Comparison of ENCODE assay signal across 21 cellular contexts in genomic region chr7:92072708-92073107, GRCh38.
DNase-seq lines count a peak whose midpoint lies in the region; ATAC-seq, FAIRE-seq and TF ChIP-seq lines count a peak whose summit lies in the region.
"Had no signal": no experiment of that assay in that cellular context is flagged by ENCODE, and none has a peak within 500 bp of the region (broad histone marks: within the 10 kb centered on the region; RNA-seq: fewer than 3 reads in every experiment).

No MANE protein-coding gene starts in this region.

- H3K4me3 Mint-ChIP-seq in T-helper 17 cell: no peak overlapping the region
- H3K4me3 Mint-ChIP-seq: B cell; CD4-positive, alpha-beta T cell; CD8-positive, alpha-beta T cell had no signal

- H3K4me2 ChIP-seq in HepG2 (ENCODE audit: low read depth, low read length): no peak overlapping the region
- H3K4me2 ChIP-seq: BLaER1 treated with 17β-estradiol and CSF1 and Interleukin-3, amounts not matched to agents 10 nM and 100 nM had no signal

- H4K20me1 ChIP-seq in HepG2 (ENCODE audit: insufficient read depth, low read length): no peaks in the 10 kb centered on the region
- H4K20me1 ChIP-seq: BLaER1 treated with 17β-estradiol and CSF1 and Interleukin-3, amounts not matched to agents 10 nM and 100 nM had no signal

- H3K4me1 ChIP-seq in HepG2 (ENCODE audit: insufficient read depth, low read length) (no peaks in the 10 kb centered on the region), right lobe of liver (no peaks in the 10 kb centered on the region)
- H3K4me1 ChIP-seq: BLaER1 treated with 17β-estradiol and CSF1 and Interleukin-3, amounts not matched to agents 10 nM and 100 nM had no signal

- no peak for DNase-seq in HepG2 (ENCODE audit: low spot score)
- DNase-seq in right lobe of liver: no peak
- DNase-seq in T-helper 17 cell: no peak
- DNase-seq in AG20443 (ENCODE audit: low spot score): no peak
- DNase-seq in activated gamma-delta T cell (lab: John Stamatoyannopoulos, UW): no peak
- DNase-seq: 8988T; ACHN; AML-193; Caco-2; Calu3; CD4-positive, alpha-beta T cell; CD8-positive, alpha-beta T cell; DMS79 treated with DMSO at 0.1 percent for 48 hours; GF-D8 had no signal

- peak overlapping the region; percentile 16 for H3K27ac Mint-ChIP-seq in T-helper 17 cell
- H3K27ac Mint-ChIP-seq: B cell; CD4-positive, alpha-beta T cell; CD8-positive, alpha-beta T cell had no signal

- POLR2A ChIA-PET in HepG2 (lab: Yijun Ruan, JAX): no interaction called here

- H3K9me3 ChIP-seq in HepG2 (ENCODE audit: low read length) (no peaks in the 10 kb centered on the region), right lobe of liver (no peaks in the 10 kb centered on the region), T-helper 17 cell (ENCODE audit: control insufficient read depth, low read length, poor library complexity, severe bottlenecking) (no peaks in the 10 kb centered on the region)
- H3K9me3 ChIP-seq: BLaER1 treated with 17β-estradiol and CSF1 and Interleukin-3, amounts not matched to agents 10 nM and 100 nM; Caco-2 had no signal

- no peak overlapping the region for H2AFZ ChIP-seq in HepG2 (ENCODE audit: low read length)

- H3K4me3 ChIP-seq in HepG2 (replicated peaks in 1 of 3; ENCODE audit: insufficient read depth in 1 of 3, low read depth in 2 of 3, low read length in 3 of 3) (no peak overlapping the region), right lobe of liver (no peak overlapping the region)
- H3K4me3 ChIP-seq: BLaER1 treated with 17β-estradiol and CSF1 and Interleukin-3, amounts not matched to agents 10 nM and 100 nM had no signal

- H3K9ac ChIP-seq in HepG2 (ENCODE audit: insufficient read depth, low read depth, low read length): no peak overlapping the region
- H3K9ac ChIP-seq: BLaER1 treated with 17β-estradiol and CSF1 and Interleukin-3, amounts not matched to agents 10 nM and 100 nM had no signal

- no peaks in the 10 kb centered on the region for H3K79me2 ChIP-seq in HepG2 (ENCODE audit: insufficient read depth, low read length)

- TF ChIP-seq POLR2A in HepG2 (IDR thresholded peaks at IDR 0.05; ENCODE audit: insufficient read depth in 1 of 2, low read depth in 2 of 2, low read length in 2 of 2) (no peak), right lobe of liver (IDR thresholded peaks at IDR 0.05) (no peak)

- BruUV-seq in HepG2 (replicated peaks; lab: Mats Ljungman, UMichigan): no TSS peak

- no peak for TF ChIP-seq RAD21 in HepG2 (CRISPR knock-in tag; IDR thresholded peaks at IDR 0.05)

- no peak for FAIRE-seq in HepG2 (lab: Jason Lieb, UNC)
- FAIRE-seq: D721Med, G401.6, GM12891, GM19239 had no signal

- peaks cover 8% of the 10 kb centered on the region for H3K36me3 Mint-ChIP-seq in T-helper 17 cell (ENCODE audit: low read depth)

- CTCF ChIA-PET in HepG2 (lab: Yijun Ruan, JAX; ENCODE audit: low intra/inter-chr PET ratio, low total read pairs): no interaction called here

- in situ Hi-C loops in HepG2 (cut with HindIII; ENCODE audit: extremely low pct_ligation_motif_present, low pct_unique_long_range_greater_than_20kb): no loop called here

- intact Hi-C loops in HepG2 (cut with micrococcal nuclease; ENCODE audit: unreplicated experiment): no loop called here
- intact Hi-C loops in right lobe of liver (cut with DNase I): no loop called here

- no peak for TF ChIP-seq CTCF in HepG2 (CRISPR knock-in tag; IDR thresholded peaks at IDR 0.05)
- no peak for TF ChIP-seq CTCF in right lobe of liver (IDR thresholded peaks at IDR 0.05)

- no peaks in the 10 kb centered on the region for H3K27me3 Mint-ChIP-seq in T-helper 17 cell
- H3K27me3 Mint-ChIP-seq: B cell; CD4-positive, alpha-beta T cell had no signal

- H3K36me3 ChIP-seq in HepG2 (replicated peaks in 1 of 2; ENCODE audit: control insufficient read depth in 1 of 2, insufficient read depth in 2 of 2, low read length in 2 of 2) (peaks cover 1 to 14% of the 10 kb centered on the region in 2 experiments; a peak in 3 of 5 replicates), right lobe of liver (peaks cover 0 to 24% (median 7%) of the 10 kb centered on the region in 4 donors)

- TF ChIP-seq EP300 in HepG2 (IDR thresholded peaks at IDR 0.05; ENCODE audit: low read depth in 2 of 2, low read length in 2 of 2) (no peak), HepG2 (CRISPR knock-in tag; IDR thresholded peaks at IDR 0.05; ENCODE audit: borderline replicate concordance) (no peak)

- H3K27ac ChIP-seq in HepG2 (ENCODE audit: extremely low read length, insufficient read depth, low read length): no peak overlapping the region
- no peak overlapping the region for H3K27ac ChIP-seq in right lobe of liver
- H3K27ac ChIP-seq: BLaER1 treated with 17β-estradiol and CSF1 and Interleukin-3, amounts not matched to agents 10 nM and 100 nM; C4-2B had no signal

- WGBS in HepG2 (ENCODE audit: low lambda C conversion rate): 97% methylated on average over 3 of the region's 3 CpGs
- 88% methylated on average over 3 of the region's 3 CpGs for WGBS in right lobe of liver (ENCODE audit: insufficient coverage, low coverage, low lambda C conversion rate, missing lambda C conversion rate)

- H3K27me3 ChIP-seq in HepG2 (ENCODE audit: control insufficient read depth in 1 of 2, insufficient read depth in 2 of 2, low read length in 2 of 2) (no peaks in the 10 kb centered on the region), right lobe of liver (no peaks in the 10 kb centered on the region)
- H3K27me3 ChIP-seq: BLaER1 treated with 17β-estradiol and CSF1 and Interleukin-3, amounts not matched to agents 10 nM and 100 nM had no signal

- ATAC-seq in HepG2: no peak
- ATAC-seq in right lobe of liver: no peak
- ATAC-seq in T-helper 17 cell: no peak
- ATAC-seq: CD8-positive, alpha-beta T cell had no signal

- peaks cover 3% of the 10 kb centered on the region for H3K4me1 Mint-ChIP-seq in T-helper 17 cell
- H3K4me1 Mint-ChIP-seq: B cell had no signal

TF ChIP-seq in HepG2, 621 proteins besides CTCF, POLR2A, EP300 and RAD21:
- TF ChIP-seq ZNF672 (CRISPR knock-in tag; IDR thresholded peaks at IDR 0.05) (no peak), RFXANK (CRISPR knock-in tag; IDR thresholded peaks at IDR 0.05) (no peak), MEIS2 (CRISPR knock-in tag; IDR thresholded peaks at IDR 0.05) (no peak), ZNF576 (CRISPR knock-in tag; IDR thresholded peaks at IDR 0.05) (no peak), ZBTB43 (CRISPR knock-in tag; conservative IDR thresholded peaks at IDR 0.05) (no peak), ZNF629 (CRISPR knock-in tag; conservative IDR thresholded peaks at IDR 0.05) (peak; percentile 81), GFI1 (CRISPR knock-in tag; IDR thresholded peaks at IDR 0.05; ENCODE audit: borderline replicate concordance) (no peak), ZNF530 (CRISPR knock-in tag; IDR thresholded peaks at IDR 0.05; ENCODE audit: low read depth) (no peak), CHD4 (IDR thresholded peaks at IDR 0.05; ENCODE audit: borderline replicate concordance, low read length) (peak; percentile 51; the same call in 1 of the 2 replicates), HDAC2 (CRISPR knock-in tag; IDR thresholded peaks at IDR 0.05) (no peak), ZNF124 (CRISPR knock-in tag; IDR thresholded peaks at IDR 0.05) (no peak)
